Comparison of ENCODE assay signal across 8 cellular contexts in the genomic region with DNA sequence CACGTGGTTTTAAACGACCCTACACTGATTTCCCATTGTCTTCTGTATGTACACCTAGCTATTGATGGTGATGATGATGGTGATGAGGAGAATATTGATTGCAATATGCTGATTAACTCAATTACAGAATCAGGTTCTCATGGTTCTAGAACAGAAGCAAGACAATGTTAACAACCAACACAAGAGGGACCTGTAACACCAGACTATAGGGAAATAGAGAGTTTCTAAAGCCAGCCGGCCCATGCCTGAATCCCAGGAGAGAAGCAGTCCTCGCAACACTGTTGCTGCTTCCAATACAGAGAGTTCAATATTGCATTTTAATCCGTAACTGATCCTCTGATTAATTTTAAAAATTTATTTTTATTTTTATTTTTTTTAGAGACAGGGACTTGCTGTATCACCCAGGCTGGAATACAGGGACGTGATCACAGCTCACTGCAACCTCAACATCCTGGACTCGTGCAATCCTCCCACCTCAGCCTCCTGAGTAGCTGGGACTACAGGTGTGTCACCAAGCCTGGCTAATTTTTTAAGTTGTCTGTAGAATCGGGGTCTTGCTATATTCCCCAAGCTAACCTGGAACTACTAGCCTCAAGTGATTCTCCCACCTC. TPM values are rescaled to one million over a fixed set of nuclear protein-coding genes. Genes with fewer than 3 reads are reported as not detected.
A peak's percentile ranks its signal among the peaks of the same experiment; 100 is the strongest.
DNase-seq lines count a peak whose midpoint lies in the region; ATAC-seq and TF ChIP-seq lines count a peak whose summit lies in the region.

No MANE protein-coding gene starts in this region.

- no peaks in the 10 kb centered on the region for H3K9me3 Mint-ChIP-seq in Caco-2 (ENCODE audit: unreplicated experiment)

- H3K4me1 ChIP-seq in Caco-2 (no peaks in the 10 kb centered on the region), OCI-LY3 (ENCODE audit: low read length) (peaks cover 30% of the 10 kb centered on the region), mesendoderm (ENCODE audit: control insufficient read depth, low read depth, low read length) (no peaks in the 10 kb centered on the region)

- no TSS peak for BruUV-seq in Caco-2 (replicated peaks; lab: Mats Ljungman, UMichigan)

- CTCF ChIA-PET in Caco-2 (lab: Charles Lee): interaction anchor here (1.0 to 1.4 kb wide), 5 partner anchors 22 to 148 kb away, joined by 3 to 4 read pairs (median 4); no protein-coding TSS in a partner anchor

- H3K79me2 ChIP-seq in OCI-LY3 (ENCODE audit: low read length) (no peaks in the 10 kb centered on the region), mesendoderm (ENCODE audit: control insufficient read depth, insufficient read depth, low read length) (no peaks in the 10 kb centered on the region)

- no peak overlapping the region for H4K8ac ChIP-seq in mesendoderm (ENCODE audit: low read depth, low read length)

- H3K36me3 Mint-ChIP-seq in Caco-2 (ENCODE audit: insufficient read depth, unreplicated experiment): peaks cover 5% of the 10 kb centered on the region

- no peak overlapping the region for H3K4me3 Mint-ChIP-seq in Caco-2 (ENCODE audit: unreplicated experiment)

- H3K27me3 Mint-ChIP-seq in Caco-2 (ENCODE audit: insufficient read depth, unreplicated experiment): no peaks in the 10 kb centered on the region

- WGBS in mesendoderm (ENCODE audit: extremely low coverage, insufficient coverage, low lambda C conversion rate): no CpG with 5 or more reads among the region's 8 CpGs

- no peak overlapping the region for H3K56ac ChIP-seq in mesendoderm (ENCODE audit: low read length)

- no peak overlapping the region for H3K4me2 ChIP-seq in OCI-LY3 (ENCODE audit: low read length)
- no peak overlapping the region for H3K4me2 ChIP-seq in mesendoderm (ENCODE audit: low read length)

- peak; percentile 48 for ATAC-seq in HG03432 (IDR thresholded peaks at IDR 0.05; ENCODE audit: unreplicated experiment)
- no peak for ATAC-seq in HG02970 (IDR thresholded peaks at IDR 0.05; ENCODE audit: low FRiP score, unreplicated experiment)
- no peak for ATAC-seq in HG02852 (IDR thresholded peaks at IDR 0.05; ENCODE audit: unreplicated experiment)

- TF ChIP-seq CTCF in Caco-2 (IDR thresholded peaks at IDR 0.05; ENCODE audit: insufficient read depth in 1 of 2, low read depth in 1 of 2, low read length in 1 of 2, severe bottlenecking in 1 of 2, unreplicated experiment in 1 of 2) (peak; percentile 59 to 70), OCI-LY3 (IDR thresholded peaks at IDR 0.05; ENCODE audit: low read depth, low read length) (peak; percentile 77), dorsolateral prefrontal cortex (IDR thresholded peaks at IDR 0.05 in 54 of 56, conservative IDR thresholded peaks at IDR 0.05 in 2 of 56; ENCODE audit: low read depth in 1 of 56, partially characterized antibody in 56 of 56) (peak in 54 of 56 donors; percentile 33 to 77 (median 56))

- H4K5ac ChIP-seq in mesendoderm (ENCODE audit: low read length): no peak overlapping the region

- H4K20me1 ChIP-seq in OCI-LY3 (ENCODE audit: insufficient read depth, low read length): no peaks in the 10 kb centered on the region

- H3K18ac ChIP-seq in mesendoderm (ENCODE audit: low read length): no peak overlapping the region

- H3K4me1 Mint-ChIP-seq in Caco-2 (ENCODE audit: low read depth, unreplicated experiment): peaks cover 7% of the 10 kb centered on the region

- no peak overlapping the region for H3K23ac ChIP-seq in mesendoderm (ENCODE audit: low read length)

- H2BK5ac ChIP-seq in mesendoderm (ENCODE audit: low read length): no peak overlapping the region

- H3K9me3 ChIP-seq in Caco-2: no peaks in the 10 kb centered on the region
- no peaks in the 10 kb centered on the region for H3K9me3 ChIP-seq in OCI-LY3 (ENCODE audit: insufficient read depth, low read length)

- no peak overlapping the region for H2BK120ac ChIP-seq in mesendoderm (ENCODE audit: low read depth, low read length)

- H3K4me3 ChIP-seq in Caco-2 (ENCODE audit: low read depth, low read length) (no peak overlapping the region), OCI-LY3 (ENCODE audit: low read length) (no peak overlapping the region), dorsolateral prefrontal cortex (no peak overlapping the region), mesendoderm (ENCODE audit: low read length) (no peak overlapping the region)

- H3K9ac ChIP-seq in OCI-LY3 (ENCODE audit: low read length) (no peak overlapping the region), mesendoderm (ENCODE audit: low read length) (no peak overlapping the region)

- H2AK5ac ChIP-seq in mesendoderm (ENCODE audit: low read length): no peak overlapping the region

- no peak overlapping the region for H3K27ac Mint-ChIP-seq in Caco-2 (ENCODE audit: unreplicated experiment)

- POLR2A ChIA-PET in Caco-2 (lab: Charles Lee): no interaction called here

- no peak overlapping the region for H2AFZ ChIP-seq in OCI-LY3 (ENCODE audit: low read depth, low read length)

- H3K36me3 ChIP-seq in Caco-2 (ENCODE audit: control insufficient read depth, insufficient read depth, low read length) (no peaks in the 10 kb centered on the region), OCI-LY3 (replicated peaks; ENCODE audit: low read depth, low read length) (no peaks in the 10 kb centered on the region), mesendoderm (ENCODE audit: control insufficient read depth, insufficient read depth, low read length) (no peaks in the 10 kb centered on the region)

- intact Hi-C loops in Caco-2 (cut with micrococcal nuclease; ENCODE audit: unreplicated experiment): loop anchor here (1.0 to 5.0 kb wide), 4 partner anchors 121 to 1669 kb away; no protein-coding TSS in a partner anchor
- intact Hi-C loops in dorsolateral prefrontal cortex (cut with DNase I): loop anchor here in 1 of 2 donors (5.0 kb wide), 1 partner anchor 149 kb away; no protein-coding TSS in a partner anchor

- no peaks in the 10 kb centered on the region for H3K79me1 ChIP-seq in mesendoderm (ENCODE audit: low read length)

- H3K27ac ChIP-seq in OCI-LY3 (ENCODE audit: low read length) (no peak overlapping the region), dorsolateral prefrontal cortex (no peak overlapping the region), mesendoderm (ENCODE audit: low read depth, low read length) (no peak overlapping the region)

- no peak overlapping the region for H2BK15ac ChIP-seq in mesendoderm (replicated peaks; ENCODE audit: low read depth)

- DNase-seq in Caco-2 (peak; percentile 48 to 58), dorsolateral prefrontal cortex (peak in 3 of 10 donors; percentile 45 to 64 (median 54)), mesendoderm (peak; percentile 84), SHP77 treated with DMSO at 0.1 percent for 48 hours (lab: John Stamatoyannopoulos, UW) (no peak)

- peak overlapping the region; percentile 20 for H3K4ac ChIP-seq in mesendoderm (ENCODE audit: low read depth, low read length)

- H3K27me3 ChIP-seq in Caco-2 (replicated peaks; ENCODE audit: control insufficient read depth, insufficient read depth, low read length) (no peaks in the 10 kb centered on the region), OCI-LY3 (ENCODE audit: low read depth, low read length) (no peaks in the 10 kb centered on the region), dorsolateral prefrontal cortex (no peaks in the 10 kb centered on the region), mesendoderm (ENCODE audit: insufficient read depth, low read length, poor library complexity) (no peaks in the 10 kb centered on the region)

RNA-seq across cellular contexts. Expression of gene UBASH3B, which starts 22.2 kb away (rescaled TPM):
- 21.5 and 22.0 TPM in 2 replicates for total RNA-seq in Caco-2 (2022)
- total RNA-seq in dorsolateral prefrontal cortex: 10 to 100 TPM in 119 of 120 experiments, 1 to 10 TPM in 1; 5.9 to 36.7 (median 18.6) TPM
- 8.2 TPM for polyA plus RNA-seq in mesendoderm (2013, experiment 1 of 2)
- polyA plus RNA-seq in mesendoderm (2013, experiment 2 of 2): 8.8 TPM
